ENCODE assay signal across 17 cellular contexts in the genomic region with DNA sequence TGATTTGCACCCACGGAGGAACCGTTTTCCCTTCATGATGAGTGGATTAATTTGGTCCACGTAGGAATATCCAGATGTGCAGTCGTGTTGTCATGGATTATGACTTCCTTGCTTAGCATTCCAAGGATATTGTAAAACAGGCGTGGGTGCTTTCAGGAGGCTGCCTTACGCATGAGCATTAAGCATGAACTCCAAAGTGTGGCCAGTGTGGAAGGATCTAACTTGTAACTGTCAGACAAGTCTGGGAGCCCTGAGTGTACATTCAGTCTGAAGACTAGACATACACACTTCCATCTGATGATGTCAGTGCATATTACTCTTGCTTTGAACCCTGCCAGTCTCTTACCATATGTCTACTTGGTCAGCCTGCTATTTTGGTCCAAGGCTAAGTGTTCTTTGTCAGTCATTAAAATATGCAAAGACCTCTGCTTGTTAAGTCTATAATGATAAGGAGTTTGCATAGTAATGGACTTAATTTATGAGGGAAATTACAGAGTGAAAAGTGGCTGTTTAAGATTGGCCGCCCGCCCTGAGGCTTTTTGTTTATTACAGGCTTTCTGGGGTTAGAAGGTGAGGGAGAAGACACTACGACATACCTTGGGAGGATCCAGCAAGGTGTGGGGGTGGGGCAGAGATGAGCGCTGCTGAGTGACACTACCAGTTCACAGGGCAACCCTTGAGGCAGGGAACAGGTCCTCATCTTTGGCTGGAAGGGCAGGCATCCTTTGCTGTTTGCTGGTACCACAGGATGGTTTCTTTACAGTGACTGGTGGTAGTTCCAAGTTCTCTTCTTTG. TPM values are rescaled to one million over a fixed set of nuclear protein-coding genes. Genes with fewer than 3 reads are reported as not detected.
A peak's percentile ranks its signal among the peaks of the same experiment; 100 is the strongest.
DNase-seq lines count a peak whose midpoint lies in the region; ATAC-seq and TF ChIP-seq lines count a peak whose summit lies in the region.
"Had no signal": no experiment of that assay in that cellular context is flagged by ENCODE, and none has a peak within 500 bp of the region (broad histone marks: within the 10 kb centered on the region; RNA-seq: fewer than 3 reads in every experiment).

No MANE protein-coding gene starts in this region.

- no peak for TF ChIP-seq CTCF in BJ (IDR thresholded peaks at IDR 0.05; ENCODE audit: insufficient read depth, low read depth, low read length)
- no peak for TF ChIP-seq CTCF in IMR-90 (conservative IDR thresholded peaks at IDR 0.05; ENCODE audit: low read depth, low read length)
- TF ChIP-seq CTCF in fibroblast of lung (conservative IDR thresholded peaks at IDR 0.05 in 1 of 2, IDR thresholded peaks at IDR 0.05 in 1 of 2; ENCODE audit: low read depth in 1 of 2, low read length in 2 of 2): no peak
- no peak for TF ChIP-seq CTCF in osteoblast (IDR thresholded peaks at IDR 0.05; ENCODE audit: extremely low read depth, low read depth, low read length)

- no peak overlapping the region for H3K56ac ChIP-seq in IMR-90 (ENCODE audit: extremely low read depth, insufficient read depth, low read length)

- no peak for TF ChIP-seq POLR2A in IMR-90 (IDR thresholded peaks at IDR 0.05; ENCODE audit: low read depth, low read length)

- no peaks in the 10 kb centered on the region for H3K79me2 ChIP-seq in fibroblast of lung (ENCODE audit: control insufficient read depth, insufficient read depth, low read length)
- peaks cover 44% of the 10 kb centered on the region for H3K79me2 ChIP-seq in osteoblast (ENCODE audit: insufficient read depth, low read length)

- H3K4me1 ChIP-seq in IMR-90 (ENCODE audit: control insufficient read depth, insufficient read depth, low read length): peaks cover 19% of the 10 kb centered on the region
- peaks cover 2% of the 10 kb centered on the region for H3K4me1 ChIP-seq in fibroblast of lung (ENCODE audit: control insufficient read depth, extremely low read depth, insufficient read depth, low read length)
- peaks cover 19% of the 10 kb centered on the region for H3K4me1 ChIP-seq in osteoblast (ENCODE audit: insufficient read depth, low read length)

- H2AK9ac ChIP-seq in IMR-90 (replicated peaks; ENCODE audit: low read depth, low read length, poor library complexity): peak overlapping the region; percentile 79

- H2BK20ac ChIP-seq in IMR-90 (ENCODE audit: low read depth, low read length): peak overlapping the region; percentile 76

- peaks cover 33 to 86% of the 10 kb centered on the region in 2 experiments; a peak in 3 of 4 replicates for H3K79me1 ChIP-seq in IMR-90 (ENCODE audit: low read depth in 1 of 2, low read length in 2 of 2)

- in situ Hi-C loops in IMR-90 (cut with MboI; ENCODE audit: low sequenced_read_pairs): no loop called here

- H4K91ac ChIP-seq in IMR-90 (ENCODE audit: insufficient read depth, low read depth, low read length): peak overlapping the region; percentile 47; the same call in 1 of the 2 replicates

- H3K4me2 ChIP-seq in IMR-90 (ENCODE audit: low read depth, low read length): peak overlapping the region; percentile 45
- no peak overlapping the region for H3K4me2 ChIP-seq in fibroblast of lung (ENCODE audit: extremely low read depth, insufficient read depth, low read length)
- H3K4me2 ChIP-seq in osteoblast (ENCODE audit: insufficient read depth, low read length): peak overlapping the region; percentile 46
- H3K4me2 ChIP-seq: KMS-11 had no signal

- H3K9ac ChIP-seq in IMR-90 (ENCODE audit: low read depth, low read length) (no peak overlapping the region), fibroblast of lung (ENCODE audit: insufficient read depth, low read length) (no peak overlapping the region)
- H3K9ac ChIP-seq: KMS-11 had no signal

- H3K14ac ChIP-seq in IMR-90 (replicated peaks; ENCODE audit: low read depth, low read length): peak overlapping the region; percentile 71

- H3K27ac ChIP-seq in IMR-90 (ENCODE audit: insufficient read depth, low read length) (peak overlapping the region; percentile 41; the same call in 1 of the 2 replicates), fibroblast of lung (ENCODE audit: insufficient read depth, low read length) (no peak overlapping the region), osteoblast (ENCODE audit: low read depth, low read length) (peak overlapping the region; percentile 77)
- H3K27ac ChIP-seq: KMS-11, VCaP had no signal

- H3K27me3 ChIP-seq in BJ (ENCODE audit: control insufficient read depth, insufficient read depth, low read length) (no peaks in the 10 kb centered on the region), IMR-90 (ENCODE audit: control insufficient read depth, insufficient read depth, low read length) (no peaks in the 10 kb centered on the region), fibroblast of lung (ENCODE audit: control insufficient read depth, insufficient read depth, low read length) (no peaks in the 10 kb centered on the region), osteoblast (ENCODE audit: insufficient read depth, low read length) (no peaks in the 10 kb centered on the region)

- CTCF ChIA-PET in BJ (lab: Yijun Ruan, JAX) (no interaction called here), IMR-90 (lab: Yijun Ruan, JAX) (no interaction called here)

- H3K9me3 ChIP-seq in IMR-90 (ENCODE audit: control insufficient read depth, insufficient read depth, low read length) (no peaks in the 10 kb centered on the region; the same call in 1 of the 2 replicates), fibroblast of lung (ENCODE audit: control insufficient read depth, insufficient read depth, low read depth, low read length) (no peaks in the 10 kb centered on the region), osteoblast (ENCODE audit: low read depth, low read length) (no peaks in the 10 kb centered on the region)

- DNase-seq in BJ (ENCODE audit: low read depth) (peak; percentile 46), IMR-90 (peak; percentile 95), fibroblast of lung (ENCODE audit: low read depth in 2 of 2) (peak; percentile 25 to 94), osteoblast (ENCODE audit: insufficient read length, low spot score, missing footprints) (no peak), cerebellum (ENCODE audit: low spot score) (no peak), D341Med (ENCODE audit: low spot score) (no peak), GM19240 (ENCODE audit: insufficient read length, low spot score) (no peak)
- DNase-seq: activated CD4-positive, alpha-beta memory T cell treated with anti-CD3 and anti-CD28 coated beads, Interleukin-2, amount 10 ng/mL, durations not matched to agents 7 days and 5 days; activated naive CD8-positive, alpha-beta T cell treated with anti-CD3 and anti-CD28 coated beads for 36 hours; activated T-cell treated with anti-CD3 and anti-CD28 coated beads, Interleukin-2, amount 50 U/mL, for 48 hours; DMS153; NCI-H1105; retina; SW 1271 had no signal

- peak overlapping the region; percentile 95 for H2AK5ac ChIP-seq in IMR-90 (ENCODE audit: low read depth, low read length)

- peak overlapping the region; percentile 87 for H2BK5ac ChIP-seq in IMR-90 (ENCODE audit: low read depth, low read length, poor library complexity, severe bottlenecking)

- BruUV-seq in IMR-90 (replicated peaks; lab: Mats Ljungman, UMichigan): no TSS peak

- H2AFZ ChIP-seq in IMR-90 (replicated peaks; ENCODE audit: low read length, poor library complexity) (peak overlapping the region; percentile 62), fibroblast of lung (ENCODE audit: low read length) (no peak overlapping the region), osteoblast (ENCODE audit: low read length) (no peak overlapping the region)

- peak overlapping the region; percentile 87 for H3K23ac ChIP-seq in IMR-90 (ENCODE audit: low read depth, low read length)

- peak overlapping the region; percentile 53; the same call in 1 of the 3 replicates for H2BK15ac ChIP-seq in IMR-90 (ENCODE audit: low read depth, low read length)

- H3K18ac ChIP-seq in IMR-90 (ENCODE audit: low read depth, low read length): peak overlapping the region; percentile 81

- POLR2A ChIA-PET in BJ (lab: Charles Lee): no interaction called here
- POLR2A ChIA-PET in IMR-90 (lab: Charles Lee; ENCODE audit: unreplicated experiment): no interaction called here

- peaks cover 39% of the 10 kb centered on the region for H3K9me1 ChIP-seq in IMR-90 (ENCODE audit: insufficient read depth, low read length)

- WGBS in IMR-90 (ENCODE audit: extremely low coverage in 2 of 2, insufficient read length in 1 of 2), 2 experiments: 33% methylated on average over 2 of the region's 10 CpGs; no CpG with 5 or more reads in 1 of the 2 experiments

- ATAC-seq in IMR-90 (ENCODE audit: low read depth) (peak; percentile 76), HG02884 (IDR thresholded peaks at IDR 0.05; ENCODE audit: unreplicated experiment) (no peak)

- H4K5ac ChIP-seq in IMR-90 (ENCODE audit: low read depth, low read length): peak overlapping the region; percentile 23; the same call in 1 of the 2 replicates

- H3K4me3 ChIP-seq in BJ (ENCODE audit: low read depth, low read length): no peak overlapping the region
- H3K4me3 ChIP-seq in IMR-90 (ENCODE audit: insufficient read depth, low read depth, low read length): no peak overlapping the region
- H3K4me3 ChIP-seq in fibroblast of lung (replicated peaks in 1 of 4; ENCODE audit: control extremely low read depth in 1 of 4, insufficient read depth in 1 of 4, low read depth in 3 of 4, low read length in 4 of 4): no peak overlapping the region
- no peak overlapping the region for H3K4me3 ChIP-seq in osteoblast (ENCODE audit: insufficient read depth, low read length)

- dilution Hi-C loops in IMR-90 (cut with HindIII; ENCODE audit: low sequenced_read_pairs, unreplicated experiment): no loop called here

- H4K8ac ChIP-seq in IMR-90 (ENCODE audit: low read depth in 2 of 2, low read length in 2 of 2): peak overlapping the region in 1 of 2 experiments; percentile 54; a peak in 2 of 4 replicates

- H4K20me1 ChIP-seq in IMR-90 (ENCODE audit: insufficient read depth, low read length) (peaks cover 46% of the 10 kb centered on the region), fibroblast of lung (ENCODE audit: control insufficient read depth, extremely low read depth, insufficient read depth, low read length) (no peaks in the 10 kb centered on the region), osteoblast (ENCODE audit: insufficient read depth, low read length) (peaks cover 10% of the 10 kb centered on the region)

- peak overlapping the region; percentile 75 for H2BK120ac ChIP-seq in IMR-90 (ENCODE audit: low read depth, low read length)

- no peak; the same call in 1 of the 2 replicates for TF ChIP-seq RAD21 in IMR-90 (IDR thresholded peaks at IDR 0.05; ENCODE audit: low read length)

- H3K4ac ChIP-seq in IMR-90 (ENCODE audit: low read depth, low read length): peak overlapping the region; percentile 81

- intact Hi-C loops in IMR-90 (cut with micrococcal nuclease): loop anchor here (1.0 to 10.0 kb wide), 2 partner anchors 19 to 81 kb away; no protein-coding TSS in a partner anchor

- H3K36me3 ChIP-seq in BJ (ENCODE audit: control insufficient read depth, insufficient read depth, low read length) (no peaks in the 10 kb centered on the region), IMR-90 (ENCODE audit: control insufficient read depth, insufficient read depth, low read length) (no peaks in the 10 kb centered on the region), fibroblast of lung (ENCODE audit: control insufficient read depth, insufficient read depth, low read length) (no peaks in the 10 kb centered on the region), osteoblast (ENCODE audit: insufficient read depth, low read length) (no peaks in the 10 kb centered on the region)

RNA-seq across cellular contexts. Expression of gene CABLES1, which starts 48.3 kb away (rescaled TPM):
- polyA plus RNA-seq in BJ (2011; rRNA removed) (4.3 and 5.4 TPM in 2 replicates), IMR-90 (2012; rRNA removed) (4.4 and 4.7 TPM in 2 replicates), fibroblast of lung (5.1 and 9.8 TPM in 2 replicates)
- 5.0 TPM in 2 replicates for polyA minus RNA-seq in BJ (2011; rRNA and poly(A)+ RNA removed)
- total RNA-seq in IMR-90 (2012; rRNA removed) (4.7 and 5.7 TPM in 2 replicates), fibroblast of lung (11.4 and 15.7 TPM in 2 replicates), osteoblast (13.0 and 16.8 TPM in 2 replicates), cerebellum (7.0 TPM)
- polyA plus RNA-seq in IMR-90 (2012; cell fraction: cytosol; rRNA removed): 2.2 and 5.2 TPM in 2 replicates
- 3.2 and 7.3 TPM in 2 replicates for polyA plus RNA-seq in IMR-90 (2012; cell fraction: nucleus; rRNA removed; ENCODE audit: low replicate concordance)
- 4.8 and 10.6 TPM in 2 replicates for polyA plus RNA-seq in fibroblast of lung (2012)
- polyA minus RNA-seq in fibroblast of lung (ENCODE audit: low replicate concordance): 5.5 and 12.9 TPM in 2 replicates

Comparison
In these comparisons a context has a peak if more than half of its experiments do, and no peak if none do; other contexts are left out.
1. DNase-seq: peak in BJ (single experiment), IMR-90 (single experiment) and fibroblast of lung (2 of 2); none in osteoblast (single experiment), cerebellum (single experiment), D341Med (single experiment) and GM19240 (single experiment).